21 cellular contexts compared by ENCODE assay signal in genomic region chr4:132934901-132935300, GRCh38.
DNase-seq lines count a peak whose midpoint lies in the region; ATAC-seq and TF ChIP-seq lines count a peak whose summit lies in the region.
"Had no signal": no experiment of that assay in that cellular context is flagged by ENCODE, and none has a peak within 500 bp of the region (broad histone marks: within the 10 kb centered on the region; RNA-seq: fewer than 3 reads in every experiment).

No MANE protein-coding gene starts in this region.

- peak overlapping the region; percentile 14 for H3K4me3 Mint-ChIP-seq in neural crest cell
- no peak overlapping the region for H3K4me3 Mint-ChIP-seq in activated CD4-positive, alpha-beta memory T cell treated with anti-CD3 and anti-CD28 coated beads for 36 hours
- no peak overlapping the region for H3K4me3 Mint-ChIP-seq in activated T-cell treated with anti-CD3 and anti-CD28 coated beads, Interleukin-2, amount 50 U/mL, for 24 hours
- H3K4me3 Mint-ChIP-seq: CD8-positive, alpha-beta T cell had no signal

- POLR2A ChIA-PET in activated CD4-positive, alpha-beta memory T cell treated with anti-CD3 and anti-CD28 coated beads for 36 hours (lab: Charles Lee) = no interaction called here

- H3K36me3 Mint-ChIP-seq in neural crest cell (ENCODE audit: low read depth) = peaks cover 5% of the 10 kb centered on the region
- H3K36me3 Mint-ChIP-seq in activated CD4-positive, alpha-beta memory T cell treated with anti-CD3 and anti-CD28 coated beads for 36 hours = no peaks in the 10 kb centered on the region
- H3K36me3 Mint-ChIP-seq in activated T-cell treated with anti-CD3 and anti-CD28 coated beads, Interleukin-2, amount 50 U/mL, for 24 hours (ENCODE audit: low read depth) = no peaks in the 10 kb centered on the region
- H3K36me3 Mint-ChIP-seq: CD8-positive, alpha-beta T cell had no signal

- TF ChIP-seq CTCF in LNCaP clone FGC (IDR thresholded peaks at IDR 0.05; ENCODE audit: control insufficient read depth, extremely low read depth, insufficient read depth) (no peak), epithelial cell of esophagus (IDR thresholded peaks at IDR 0.05; ENCODE audit: insufficient read depth, low read depth, low read length, missing control alignments) (no peak), neural crest cell (conservative IDR thresholded peaks at IDR 0.05) (no peak)

- CTCF ChIA-PET in activated CD4-positive, alpha-beta memory T cell treated with anti-CD3 and anti-CD28 coated beads for 36 hours (lab: Charles Lee) = interaction anchor here (0.7 kb wide), 1 partner anchor 404 kb away, joined by 4 read pairs; no protein-coding TSS in a partner anchor

- DNase-seq in ELF-1 (ENCODE audit: low read depth, low spot score) (peak; percentile 26), LNCaP clone FGC (ENCODE audit: low read depth) (peak; percentile 14), epithelial cell of esophagus (ENCODE audit: low read depth) (peak; percentile 21), neural crest cell (ENCODE audit: low read depth, low spot score) (no peak)
- no peak for DNase-seq in activated CD4-positive, alpha-beta memory T cell treated with anti-CD3 and anti-CD28 coated beads for 36 hours
- no peak for DNase-seq in activated T-cell treated with anti-CD3 and anti-CD28 coated beads, Interleukin-2, amount 50 U/mL, for 24 hours
- DNase-seq: AML-193; C1 segment of cervical spinal cord; CD8-positive, alpha-beta T cell; GDM1; NCI-H1092 treated with DMSO at 0.1 percent for 48 hours; NCI-H146; NCI-H2029 treated with DMSO at 0.1 percent for 48 hours; NCI-H2171 treated with DMSO at 0.1 percent for 48 hours; NCI-H524 treated with DMSO at 0.1 percent for 48 hours; NCI-H82; OCI-M1; SK-N-SH had no signal

- no peaks in the 10 kb centered on the region for H3K27me3 Mint-ChIP-seq in neural crest cell (ENCODE audit: low read depth)
- H3K27me3 Mint-ChIP-seq in activated CD4-positive, alpha-beta memory T cell treated with anti-CD3 and anti-CD28 coated beads for 36 hours = no peaks in the 10 kb centered on the region
- H3K27me3 Mint-ChIP-seq in activated T-cell treated with anti-CD3 and anti-CD28 coated beads, Interleukin-2, amount 50 U/mL, for 24 hours = no peaks in the 10 kb centered on the region

- peaks cover 13% of the 10 kb centered on the region for H3K4me1 Mint-ChIP-seq in neural crest cell
- no peaks in the 10 kb centered on the region for H3K4me1 Mint-ChIP-seq in activated CD4-positive, alpha-beta memory T cell treated with anti-CD3 and anti-CD28 coated beads for 36 hours (ENCODE audit: low read depth)
- no peaks in the 10 kb centered on the region for H3K4me1 Mint-ChIP-seq in activated T-cell treated with anti-CD3 and anti-CD28 coated beads, Interleukin-2, amount 50 U/mL, for 24 hours (ENCODE audit: low read depth)

- H3K9me3 Mint-ChIP-seq in neural crest cell = peaks cover 8% of the 10 kb centered on the region
- H3K9me3 Mint-ChIP-seq in activated CD4-positive, alpha-beta memory T cell treated with anti-CD3 and anti-CD28 coated beads for 36 hours = peaks cover 7% of the 10 kb centered on the region
- H3K9me3 Mint-ChIP-seq in activated T-cell treated with anti-CD3 and anti-CD28 coated beads, Interleukin-2, amount 50 U/mL, for 24 hours = peaks cover 8% of the 10 kb centered on the region

- intact Hi-C loops in activated CD4-positive, alpha-beta memory T cell treated with anti-CD3 and anti-CD28 coated beads for 36 hours (cut with micrococcal nuclease) = no loop called here

- no peak for ATAC-seq in HG02623 (IDR thresholded peaks at IDR 0.05; ENCODE audit: unreplicated experiment)
- ATAC-seq: CD8-positive, alpha-beta T cell; HepG2; K562 had no signal

- H3K4me3 ChIP-seq in LNCaP clone FGC (ENCODE audit: low read depth, low read length) = no peak overlapping the region
- no peak overlapping the region for H3K4me3 ChIP-seq in epithelial cell of esophagus (ENCODE audit: low read length)
- H3K4me3 ChIP-seq: K562 had no signal

- H3K27ac Mint-ChIP-seq in neural crest cell (ENCODE audit: unreplicated experiment) = no peak overlapping the region
- H3K27ac Mint-ChIP-seq in activated CD4-positive, alpha-beta memory T cell treated with anti-CD3 and anti-CD28 coated beads for 36 hours = no peak overlapping the region
- no peak overlapping the region for H3K27ac Mint-ChIP-seq in activated T-cell treated with anti-CD3 and anti-CD28 coated beads, Interleukin-2, amount 50 U/mL, for 24 hours
- H3K27ac Mint-ChIP-seq: CD8-positive, alpha-beta T cell had no signal

Comparison
In these comparisons a context has a peak if more than half of its experiments do, and no peak if none do; other contexts are left out.
1. DNase-seq: peak in ELF-1 (single experiment), LNCaP clone FGC (single experiment) and epithelial cell of esophagus (single experiment); none in neural crest cell (single experiment), activated CD4-positive, alpha-beta memory T cell treated with anti-CD3 and anti-CD28 coated beads for 36 hours (single experiment) and activated T-cell treated with anti-CD3 and anti-CD28 coated beads, Interleukin-2, amount 50 U/mL, for 24 hours (single experiment).